In the genomic region with DNA sequence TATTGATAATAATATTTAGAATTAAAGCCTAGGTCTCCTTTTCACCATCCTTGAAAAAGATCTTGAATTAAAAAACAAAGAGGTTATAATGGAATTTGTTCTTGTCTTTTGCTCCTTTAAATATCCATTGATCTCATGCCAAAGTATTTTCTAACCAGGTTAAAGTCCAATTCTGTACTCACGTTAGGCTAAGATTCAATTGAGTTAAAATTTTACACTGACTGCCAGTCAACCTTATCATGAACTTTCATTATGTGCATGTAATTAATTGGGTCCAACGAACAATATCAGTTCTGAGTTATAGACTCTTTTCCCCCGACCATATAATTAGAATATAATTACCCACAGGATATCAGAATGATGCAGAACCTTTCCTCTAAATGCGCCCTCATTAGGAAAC, we compare ENCODE assay signal across 2 cellular contexts.
TF ChIP-seq lines count a peak whose summit lies in the region.

No MANE protein-coding gene starts in this region.

TF ChIP-seq in liver, 16 proteins besides CTCF, POLR2A, EP300 and RAD21 (continued from another document):
- TF ChIP-seq NR2F2 (IDR thresholded peaks at IDR 0.05): no peak
- TF ChIP-seq SP1 (IDR thresholded peaks at IDR 0.05): peak; percentile 80
- peak; percentile 78 to 82 for TF ChIP-seq RXRA (IDR thresholded peaks at IDR 0.05)
- TF ChIP-seq MAX (IDR thresholded peaks at IDR 0.05): peak; percentile 34
- TF ChIP-seq YY1 (IDR thresholded peaks at IDR 0.05): peak; percentile 33
- TF ChIP-seq HNF4A (conservative IDR thresholded peaks at IDR 0.05): peak; percentile 95 to 98
- peak; percentile 20 for TF ChIP-seq FOXA2 (IDR thresholded peaks at IDR 0.05)
- TF ChIP-seq, protein P1, sequence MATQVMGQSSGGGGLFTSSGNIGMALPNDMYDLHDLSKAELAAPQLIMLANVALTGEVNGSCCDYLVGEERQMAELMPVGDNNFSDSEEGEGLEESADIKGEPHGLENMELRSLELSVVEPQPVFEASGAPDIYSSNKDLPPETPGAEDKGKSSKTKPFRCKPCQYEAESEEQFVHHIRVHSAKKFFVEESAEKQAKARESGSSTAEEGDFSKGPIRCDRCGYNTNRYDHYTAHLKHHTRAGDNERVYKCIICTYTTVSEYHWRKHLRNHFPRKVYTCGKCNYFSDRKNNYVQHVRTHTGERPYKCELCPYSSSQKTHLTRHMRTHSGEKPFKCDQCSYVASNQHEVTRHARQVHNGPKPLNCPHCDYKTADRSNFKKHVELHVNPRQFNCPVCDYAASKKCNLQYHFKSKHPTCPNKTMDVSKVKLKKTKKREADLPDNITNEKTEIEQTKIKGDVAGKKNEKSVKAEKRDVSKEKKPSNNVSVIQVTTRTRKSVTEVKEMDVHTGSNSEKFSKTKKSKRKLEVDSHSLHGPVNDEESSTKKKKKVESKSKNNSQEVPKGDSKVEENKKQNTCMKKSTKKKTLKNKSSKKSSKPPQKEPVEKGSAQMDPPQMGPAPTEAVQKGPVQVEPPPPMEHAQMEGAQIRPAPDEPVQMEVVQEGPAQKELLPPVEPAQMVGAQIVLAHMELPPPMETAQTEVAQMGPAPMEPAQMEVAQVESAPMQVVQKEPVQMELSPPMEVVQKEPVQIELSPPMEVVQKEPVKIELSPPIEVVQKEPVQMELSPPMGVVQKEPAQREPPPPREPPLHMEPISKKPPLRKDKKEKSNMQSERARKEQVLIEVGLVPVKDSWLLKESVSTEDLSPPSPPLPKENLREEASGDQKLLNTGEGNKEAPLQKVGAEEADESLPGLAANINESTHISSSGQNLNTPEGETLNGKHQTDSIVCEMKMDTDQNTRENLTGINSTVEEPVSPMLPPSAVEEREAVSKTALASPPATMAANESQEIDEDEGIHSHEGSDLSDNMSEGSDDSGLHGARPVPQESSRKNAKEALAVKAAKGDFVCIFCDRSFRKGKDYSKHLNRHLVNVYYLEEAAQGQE (IDR thresholded peaks at IDR 0.05): no peak
- peak; percentile 92 for TF ChIP-seq HNF4G (IDR thresholded peaks at IDR 0.05)
- no peak for TF ChIP-seq TAF1 (conservative IDR thresholded peaks at IDR 0.05)
- no peak for TF ChIP-seq FOXA1 (IDR thresholded peaks at IDR 0.05)
- TF ChIP-seq JUND (IDR thresholded peaks at IDR 0.05): peak; percentile 27 to 42
- TF ChIP-seq GABPA (IDR thresholded peaks at IDR 0.05 in 1 of 2, conservative IDR thresholded peaks at IDR 0.05 in 1 of 2): no peak
- TF ChIP-seq, protein P2, sequence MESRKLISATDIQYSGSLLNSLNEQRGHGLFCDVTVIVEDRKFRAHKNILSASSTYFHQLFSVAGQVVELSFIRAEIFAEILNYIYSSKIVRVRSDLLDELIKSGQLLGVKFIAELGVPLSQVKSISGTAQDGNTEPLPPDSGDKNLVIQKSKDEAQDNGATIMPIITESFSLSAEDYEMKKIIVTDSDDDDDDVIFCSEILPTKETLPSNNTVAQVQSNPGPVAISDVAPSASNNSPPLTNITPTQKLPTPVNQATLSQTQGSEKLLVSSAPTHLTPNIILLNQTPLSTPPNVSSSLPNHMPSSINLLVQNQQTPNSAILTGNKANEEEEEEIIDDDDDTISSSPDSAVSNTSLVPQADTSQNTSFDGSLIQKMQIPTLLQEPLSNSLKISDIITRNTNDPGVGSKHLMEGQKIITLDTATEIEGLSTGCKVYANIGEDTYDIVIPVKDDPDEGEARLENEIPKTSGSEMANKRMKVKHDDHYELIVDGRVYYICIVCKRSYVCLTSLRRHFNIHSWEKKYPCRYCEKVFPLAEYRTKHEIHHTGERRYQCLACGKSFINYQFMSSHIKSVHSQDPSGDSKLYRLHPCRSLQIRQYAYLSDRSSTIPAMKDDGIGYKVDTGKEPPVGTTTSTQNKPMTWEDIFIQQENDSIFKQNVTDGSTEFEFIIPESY (IDR thresholded peaks at IDR 0.05): peak; percentile 34
TF ChIP-seq in liver: peak in this region for 10.

TF ChIP-seq in HepG2, 621 proteins besides CTCF, POLR2A, EP300 and RAD21 (continued from another document):
- TF ChIP-seq, protein P3, sequence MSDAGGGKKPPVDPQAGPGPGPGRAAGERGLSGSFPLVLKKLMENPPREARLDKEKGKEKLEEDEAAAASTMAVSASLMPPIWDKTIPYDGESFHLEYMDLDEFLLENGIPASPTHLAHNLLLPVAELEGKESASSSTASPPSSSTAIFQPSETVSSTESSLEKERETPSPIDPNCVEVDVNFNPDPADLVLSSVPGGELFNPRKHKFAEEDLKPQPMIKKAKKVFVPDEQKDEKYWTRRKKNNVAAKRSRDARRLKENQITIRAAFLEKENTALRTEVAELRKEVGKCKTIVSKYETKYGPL (CRISPR knock-in tag; IDR thresholded peaks at IDR 0.05): no peak
- TF ChIP-seq GABPA (IDR thresholded peaks at IDR 0.05; ENCODE audit: low read depth, low read length) (no peak), GABPA (CRISPR knock-in tag; IDR thresholded peaks at IDR 0.05; ENCODE audit: low read depth) (no peak), ZNF549 (CRISPR knock-in tag; IDR thresholded peaks at IDR 0.05) (no peak), SIN3B (IDR thresholded peaks at IDR 0.05; ENCODE audit: low read length) (no peak)
